ENCODE assay signal across 9 cellular contexts in the genomic region with DNA sequence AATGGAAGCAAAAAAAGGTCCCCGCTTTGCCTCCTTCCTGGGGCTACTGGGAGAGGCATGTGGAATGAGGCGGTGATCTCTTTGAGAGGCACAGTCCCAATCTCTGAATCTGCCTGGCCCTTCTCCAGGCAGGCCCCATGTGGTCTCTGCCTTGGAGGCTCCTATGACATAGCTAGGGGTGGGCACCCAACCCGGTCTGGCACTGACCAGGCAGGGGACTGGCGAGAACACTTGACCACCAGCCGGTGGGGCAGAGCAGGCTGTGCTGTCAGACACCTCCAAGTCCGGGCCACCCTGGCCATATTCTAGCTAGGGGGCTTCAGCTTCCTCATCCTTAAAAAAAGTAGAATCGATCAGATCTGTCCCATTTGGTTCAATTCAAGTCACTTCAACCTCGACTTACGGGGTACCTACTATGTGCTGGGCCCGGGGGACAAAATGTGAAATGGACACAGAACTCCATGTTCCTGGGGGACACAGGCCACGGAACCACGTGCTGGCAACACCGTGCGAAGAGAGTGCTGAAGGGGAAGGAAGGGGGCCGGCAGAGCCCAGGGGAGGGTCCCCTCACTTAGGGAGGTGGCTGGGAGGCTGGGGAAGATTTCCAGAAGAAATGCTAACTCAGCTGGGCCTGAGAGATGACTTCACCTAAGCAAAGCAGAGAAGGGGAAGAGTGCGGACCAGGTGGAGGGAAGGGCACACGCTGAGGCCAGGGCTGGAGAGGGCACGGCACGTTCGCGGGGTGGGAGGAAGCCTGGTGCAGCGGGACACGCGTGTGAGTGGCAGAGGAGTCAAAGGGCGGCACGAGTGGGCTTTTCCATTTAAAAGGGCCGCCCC. TPM values are rescaled to one million over a fixed set of nuclear protein-coding genes. Genes with fewer than 3 reads are reported as not detected.
DNase-seq lines count a peak whose midpoint lies in the region; ATAC-seq, FAIRE-seq and TF ChIP-seq lines count a peak whose summit lies in the region.
"Had no signal": no experiment of that assay in that cellular context is flagged by ENCODE, and none has a peak within 500 bp of the region (broad histone marks: within the 10 kb centered on the region; RNA-seq: fewer than 3 reads in every experiment).

No MANE protein-coding gene starts in this region.

- no peak overlapping the region for H4K5ac ChIP-seq in H1 (ENCODE audit: insufficient read length, low read depth, low read length)

- H3K36me3 ChIP-seq in H1 (ENCODE audit: control insufficient read depth in 2 of 4, insufficient read depth in 4 of 4, low read length in 3 of 4) (no peaks in the 10 kb centered on the region; a peak in 3 of 8 replicates), muscle layer of colon (ENCODE audit: insufficient read depth, low read length) (peaks cover 5% of the 10 kb centered on the region), thyroid gland (no peaks in the 10 kb centered on the region), HAP-1 (replicated peaks) (no peaks in the 10 kb centered on the region)

- no peak overlapping the region for H2BK12ac ChIP-seq in H1 (ENCODE audit: low read depth, low read length)

- H3K9ac ChIP-seq in H1 (replicated peaks in 1 of 4; ENCODE audit: extremely low read depth in 1 of 4, low read depth in 3 of 4, low read length in 3 of 4), result no peak overlapping the region
- H3K9ac ChIP-seq in muscle layer of colon (ENCODE audit: low read length), result no peak overlapping the region

- H2BK20ac ChIP-seq in H1 (ENCODE audit: low read length), result no peak overlapping the region

- no peak overlapping the region for H3K23ac ChIP-seq in H1 (ENCODE audit: insufficient read length)

- TF ChIP-seq RAD21 in H1 (IDR thresholded peaks at IDR 0.05 in 1 of 2, conservative IDR thresholded peaks at IDR 0.05 in 1 of 2; ENCODE audit: low read depth in 2 of 2, low read length in 2 of 2), result no peak

- no peak overlapping the region for H4K91ac ChIP-seq in H1 (replicated peaks; ENCODE audit: insufficient read length, low read length)

- H3K23me2 ChIP-seq in H1 (ENCODE audit: low read depth, low read length), result peaks cover 2% of the 10 kb centered on the region

- H3K4me1 ChIP-seq in H1 (replicated peaks in 1 of 4; ENCODE audit: control insufficient read depth in 3 of 4, insufficient read depth in 4 of 4, low read length in 3 of 4) (peaks cover 0 to 7% (median 4%) of the 10 kb centered on the region in 4 experiments; a peak in 3 of 7 replicates), muscle layer of colon (ENCODE audit: insufficient read depth, low read length) (peaks cover 97% of the 10 kb centered on the region), thyroid gland (peaks cover 14 to 85% of the 10 kb centered on the region in 2 donors), HAP-1 (no peaks in the 10 kb centered on the region)

- CTCF ChIA-PET in H1 (lab: Charles Lee; ENCODE audit: partially characterized antibody), result interaction anchor here (0.6 to 1.1 kb wide), 2 partner anchors 60 to 69 kb away, joined by 3 read pairs; no protein-coding TSS in a partner anchor

- 0 out of 2 replicates have a peak overlapping the region, but pooled peaks have one; percentile 73 for H2BK5ac ChIP-seq in H1 (ENCODE audit: low read depth, low read length)

- no peak overlapping the region for H3K56ac ChIP-seq in H1 (replicated peaks; ENCODE audit: insufficient read length, low read depth, low read length)

- POLR2A ChIA-PET in H1 (lab: Charles Lee; ENCODE audit: partially characterized antibody), result interaction anchor here (0.7 kb wide), 1 partner anchor 19 kb away, joined by 3 read pairs; no protein-coding TSS in a partner anchor

- peaks cover 3 to 6% of the 10 kb centered on the region in 2 experiments for H4K20me1 ChIP-seq in H1 (replicated peaks in 1 of 2; ENCODE audit: control insufficient read depth in 1 of 2, insufficient read depth in 2 of 2, low read length in 2 of 2)

- H3K4ac ChIP-seq in H1 (replicated peaks; ENCODE audit: insufficient read length, low read depth, low read length), result no peak overlapping the region

- no peak overlapping the region for H2BK120ac ChIP-seq in H1 (replicated peaks; ENCODE audit: low read depth, low read length)

- H3K27me3 ChIP-seq in H1 (replicated peaks in 1 of 4; ENCODE audit: control insufficient read depth in 3 of 4, extremely low read depth in 1 of 4, insufficient read depth in 3 of 4, low read length in 3 of 4), result no peaks in the 10 kb centered on the region
- H3K27me3 ChIP-seq in muscle layer of colon (ENCODE audit: control insufficient read depth in 1 of 2, insufficient read depth in 2 of 2, low read length in 2 of 2), result no peaks in the 10 kb centered on the region
- no peaks in the 10 kb centered on the region for H3K27me3 ChIP-seq in thyroid gland
- H3K27me3 ChIP-seq in HAP-1 (ENCODE audit: low read depth), result no peaks in the 10 kb centered on the region

- H3K14ac ChIP-seq in H1 (ENCODE audit: insufficient read length), result no peak overlapping the region

- ATAC-seq in GM19324 (IDR thresholded peaks at IDR 0.05; ENCODE audit: low FRiP score, unreplicated experiment), result no peak
- ATAC-seq in GM21381 (IDR thresholded peaks at IDR 0.05; ENCODE audit: unreplicated experiment), result no peak

- H3K4me3 ChIP-seq in H1 (ENCODE audit: extremely low read depth in 1 of 4, insufficient read depth in 2 of 4, low read depth in 3 of 4, low read length in 4 of 4) (no peak overlapping the region), muscle layer of colon (ENCODE audit: low read depth in 1 of 2, low read length in 2 of 2) (no peak overlapping the region), thyroid gland (replicated peaks in 1 of 3) (no peak overlapping the region), HAP-1 (no peak overlapping the region)

- intact Hi-C loops in thyroid gland (cut with DNase I), result loop anchor here (5.0 kb wide), 1 partner anchor 33 kb away; a partner anchor contains a TSS

- H3K27ac ChIP-seq in H1 (ENCODE audit: low read depth, low read length) (no peak overlapping the region), muscle layer of colon (ENCODE audit: low read depth, low read length) (peak overlapping the region; percentile 91), thyroid gland (peak overlapping the region; percentile 39 to 61 (median 48))

- in situ Hi-C loops in HAP-1 (cut with MboI; ENCODE audit: low sequenced_read_pairs), result no loop called here

- no peak overlapping the region for H4K8ac ChIP-seq in H1 (ENCODE audit: extremely low read depth, insufficient read depth, low read length)

- no peak for TF ChIP-seq POLR2A in H1 (IDR thresholded peaks at IDR 0.05; ENCODE audit: control extremely low read depth in 1 of 2, low read depth in 2 of 2, low read length in 2 of 2)
- no peak for TF ChIP-seq POLR2A in thyroid gland (IDR thresholded peaks at IDR 0.05)

- DNase-seq in RPMI8226 (peak; percentile 40), H1 (ENCODE audit: low read depth in 1 of 2, low spot score in 2 of 2) (no peak), thyroid gland (no peak), HAP-1 (ENCODE audit: low spot score in 2 of 2) (no peak)
- DNase-seq: activated CD8-positive, alpha-beta memory T cell treated with anti-CD3 and anti-CD28 coated beads for 24 hours; MM.1S had no signal

- TF ChIP-seq CTCF in H1 (IDR thresholded peaks at IDR 0.05; ENCODE audit: control extremely low read depth in 1 of 3, insufficient read depth in 1 of 3, low read depth in 1 of 3, low read length in 3 of 3) (no peak), thyroid gland (IDR thresholded peaks at IDR 0.05) (no peak)

- H3K9me3 ChIP-seq in H1 (ENCODE audit: insufficient read depth in 2 of 2, low read depth in 1 of 2, low read length in 1 of 2), result no peaks in the 10 kb centered on the region
- no peaks in the 10 kb centered on the region for H3K9me3 ChIP-seq in muscle layer of colon (ENCODE audit: low read length)
- H3K9me3 ChIP-seq in thyroid gland, result no peaks in the 10 kb centered on the region
- H3K9me3 ChIP-seq in HAP-1, result no peaks in the 10 kb centered on the region

- 93% methylated on average over 26 of the region's 27 CpGs; no CpG with 5 or more reads in 1 of the 2 experiments for WGBS in H1 (ENCODE audit: extremely low coverage in 1 of 2, insufficient coverage in 1 of 2, insufficient read length in 1 of 2, insufficient replicate concordance in 2 of 2, low coverage in 1 of 2, low lambda C conversion rate in 2 of 2, missing lambda C conversion rate in 1 of 2), 2 experiments
- 79 to 81% methylated on average over 27 of the region's 27 CpGs for WGBS in thyroid gland, 2 donors

- no peak overlapping the region for H3K18ac ChIP-seq in H1 (ENCODE audit: extremely low read depth, low read length)

- no peak for TF ChIP-seq EP300 in H1 (IDR thresholded peaks at IDR 0.05; ENCODE audit: borderline replicate concordance in 1 of 2, low read depth in 2 of 2, low read length in 2 of 2)

- no peak overlapping the region for H2AK5ac ChIP-seq in H1 (ENCODE audit: low read depth, low read length)

- no peak overlapping the region for H2AFZ ChIP-seq in H1 (ENCODE audit: low read length)

- no peak overlapping the region for H3K4me2 ChIP-seq in H1 (ENCODE audit: insufficient read depth in 1 of 2, low read depth in 2 of 2, low read length in 2 of 2)

- no peaks in the 10 kb centered on the region; a peak in 1 of 4 replicates for H3K79me2 ChIP-seq in H1 (ENCODE audit: control insufficient read depth in 1 of 2, insufficient read depth in 2 of 2, low read length in 2 of 2)

- no peaks in the 10 kb centered on the region; the same call in 1 of the 2 replicates for H3K79me1 ChIP-seq in H1 (ENCODE audit: low read depth, low read length)

- H2BK15ac ChIP-seq in H1 (ENCODE audit: low read length), result no peak overlapping the region

- no peak for FAIRE-seq in H1 (lab: Jason Lieb, UNC)

TF ChIP-seq in H1, 55 proteins besides CTCF, POLR2A, EP300 and RAD21 (continues in another document):
- TF ChIP-seq RFX5 (IDR thresholded peaks at IDR 0.05; ENCODE audit: borderline replicate concordance, low read depth, low read length) (no peak), GTF2F1 (IDR thresholded peaks at IDR 0.05; ENCODE audit: borderline replicate concordance, low read depth, low read length) (no peak), CTBP2 (IDR thresholded peaks at IDR 0.05; ENCODE audit: borderline replicate concordance, insufficient read depth, insufficient read length, low read length) (no peak)

RNA-seq across cellular contexts. Expression of a gene that starts 33.3 kb away (rescaled TPM):
- total RNA-seq in H1 (2021; fragmentation: NEBNext Ultra II Directional; extraction: Animal tissue kit (Norgen Biotek cat#: 25700)), result 108 and 111 TPM in 2 replicates
- polyA plus RNA-seq in H1 (2011; rRNA removed), result 17.8 and 27.7 TPM in 2 replicates
- 17.0 TPM for polyA plus RNA-seq in H1 (2011; cell fraction: cytosol; rRNA removed)
- 113 TPM for polyA plus RNA-seq in H1 (2011; cell fraction: nucleus; rRNA removed)
- polyA plus RNA-seq in H1 (2012, experiment 1 of 2), result 41.0 to 91.2 TPM (median 79.8 TPM) in 4 replicates
- polyA plus RNA-seq in H1 (2012, experiment 2 of 2), result 63.7 TPM
- polyA plus RNA-seq in H1 (2013, experiment 1 of 2), result 65.5 TPM
- polyA plus RNA-seq in H1 (2013, experiment 2 of 2), result 40.5 TPM
- polyA minus RNA-seq in H1 (2011; rRNA and poly(A)+ RNA removed), result 27.8 and 28.3 TPM in 2 replicates
- polyA minus RNA-seq in H1 (2011; cell fraction: cytosol; rRNA and poly(A)+ RNA removed), result 68.4 TPM
- 87.7 TPM for polyA minus RNA-seq in H1 (2011; cell fraction: nucleus; rRNA and poly(A)+ RNA removed)
- 100 to 1,000 TPM in 2 of 4 donors, 10 to 100 TPM in 2; 75.7 to 239 (median 96.8) TPM for total RNA-seq in thyroid gland
